ENCODE assay signal across 7 cellular contexts in genomic region chr10:50169540-50169939, GRCh38.
A peak's percentile ranks its signal among the peaks of the same experiment; 100 is the strongest.
DNase-seq lines count a peak whose midpoint lies in the region; FAIRE-seq and TF ChIP-seq lines count a peak whose summit lies in the region.
"Not testable (repeated sequence)": the region's sequence is repeated elsewhere in the genome, so short reads cannot be mapped to it uniquely, and the experiment has no call there.

No MANE protein-coding gene starts in this region.

- not testable (repeated sequence) for TF ChIP-seq POLR2A in endothelial cell of umbilical vein (IDR thresholded peaks at IDR 0.05; ENCODE audit: low read depth, low read length)

- H3K27ac Mint-ChIP-seq in astrocyte (ENCODE audit: unreplicated experiment) = not testable (repeated sequence)

- not testable (repeated sequence) for H3K9me3 Mint-ChIP-seq in astrocyte (ENCODE audit: unreplicated experiment)

- DNase-seq in COLO829 (ENCODE audit: low spot score) (peak; percentile 28), HCEC 1CT (peak; percentile 87), M059J (ENCODE audit: low read depth) (peak; percentile 71), astrocyte (ENCODE audit: low read depth) (peak; percentile 58), fibroblast of villous mesenchyme (ENCODE audit: low read depth) (peak; percentile 9), non-pigmented ciliary epithelial cell (ENCODE audit: low read depth) (peak; percentile 24)
- DNase-seq in endothelial cell of umbilical vein (ENCODE audit: low read depth, low spot score) = not testable (repeated sequence)

- H3K4me1 ChIP-seq in astrocyte (ENCODE audit: insufficient read depth, low read length); endothelial cell of umbilical vein (ENCODE audit: control insufficient read depth, extremely low read depth, insufficient read depth, low read length): not testable (repeated sequence)

- not testable (repeated sequence) for H2AFZ ChIP-seq in astrocyte (ENCODE audit: low read depth, low read length); endothelial cell of umbilical vein (ENCODE audit: low read depth, low read length)

- not testable (repeated sequence) for H3K4me3 Mint-ChIP-seq in astrocyte (ENCODE audit: unreplicated experiment)

- not testable (repeated sequence) for BruUV-seq in endothelial cell of umbilical vein (replicated peaks; lab: Mats Ljungman, UMichigan)

- not testable (repeated sequence) for H4K20me1 ChIP-seq in astrocyte (ENCODE audit: insufficient read depth, low read length); endothelial cell of umbilical vein (replicated peaks; ENCODE audit: control insufficient read depth, extremely low read depth, insufficient read depth, low read length)

- H3K79me2 ChIP-seq in astrocyte (ENCODE audit: insufficient read depth, low read length); endothelial cell of umbilical vein (ENCODE audit: control insufficient read depth, insufficient read depth, low read length): not testable (repeated sequence)

- dilution Hi-C loops in endothelial cell of umbilical vein (cut with MboI; ENCODE audit: extremely low pct_ligation_motif_present, low sequenced_read_pairs) = not testable (repeated sequence)

- not testable (repeated sequence) for H3K4me1 Mint-ChIP-seq in astrocyte (ENCODE audit: low read depth, unreplicated experiment)

- not testable (repeated sequence) for H3K36me3 Mint-ChIP-seq in astrocyte (ENCODE audit: low read depth, unreplicated experiment)

- intact Hi-C loops in endothelial cell of umbilical vein (cut with micrococcal nuclease) = not testable (repeated sequence)

- TF ChIP-seq CTCF in astrocyte (IDR thresholded peaks at IDR 0.05; ENCODE audit: insufficient read depth, low read depth, low read length); endothelial cell of umbilical vein (IDR thresholded peaks at IDR 0.05; ENCODE audit: extremely low read depth in 1 of 2, insufficient read depth in 1 of 2, low read depth in 1 of 2, low read length in 2 of 2); fibroblast of villous mesenchyme (IDR thresholded peaks at IDR 0.05; ENCODE audit: insufficient read depth, low read depth, low read length): not testable (repeated sequence)

- CTCF ChIA-PET in endothelial cell of umbilical vein (lab: Charles Lee) = not testable (repeated sequence)

- not testable (repeated sequence) for H3K4me3 ChIP-seq in astrocyte (ENCODE audit: insufficient read depth, low read depth, low read length); endothelial cell of umbilical vein (replicated peaks in 1 of 3; ENCODE audit: insufficient read depth in 1 of 3, low read depth in 1 of 3, low read length in 3 of 3); fibroblast of villous mesenchyme (ENCODE audit: low read depth, low read length)

- not testable (repeated sequence) for FAIRE-seq in astrocyte (lab: Jason Lieb, UNC); endothelial cell of umbilical vein (lab: Jason Lieb, UNC)

- H3K9me1 ChIP-seq in endothelial cell of umbilical vein (replicated peaks; ENCODE audit: control insufficient read depth, extremely low read depth, insufficient read depth, low read length) = not testable (repeated sequence)

- POLR2A ChIA-PET in endothelial cell of umbilical vein (lab: Charles Lee) = not testable (repeated sequence)

- H3K27me3 ChIP-seq in astrocyte (ENCODE audit: insufficient read depth, low read length); endothelial cell of umbilical vein (ENCODE audit: control insufficient read depth in 2 of 2, insufficient read depth in 2 of 2, low read length in 2 of 2): not testable (repeated sequence)

- H3K9ac ChIP-seq in astrocyte (ENCODE audit: low read length); endothelial cell of umbilical vein (replicated peaks; ENCODE audit: extremely low read depth, insufficient read depth, low read length): not testable (repeated sequence)

- H3K36me3 ChIP-seq in astrocyte (ENCODE audit: insufficient read depth, low read length); endothelial cell of umbilical vein (ENCODE audit: control insufficient read depth in 2 of 2, extremely low read depth in 1 of 2, insufficient read depth in 2 of 2, low read length in 2 of 2): not testable (repeated sequence)

- not testable (repeated sequence) for H3K9me3 ChIP-seq in astrocyte (ENCODE audit: insufficient read depth, low read depth, low read length); endothelial cell of umbilical vein (replicated peaks; ENCODE audit: control insufficient read depth, insufficient read depth, low read length)

- H3K4me2 ChIP-seq in astrocyte (ENCODE audit: low read length); endothelial cell of umbilical vein (ENCODE audit: insufficient read depth, low read length): not testable (repeated sequence)

- H3K27me3 Mint-ChIP-seq in astrocyte (ENCODE audit: low read depth, unreplicated experiment) = not testable (repeated sequence)

- not testable (repeated sequence) for H3K27ac ChIP-seq in astrocyte (ENCODE audit: low read depth, low read length); endothelial cell of umbilical vein (ENCODE audit: insufficient read depth, low read depth, low read length)

TF ChIP-seq in endothelial cell of umbilical vein, 7 proteins besides CTCF, POLR2A, EP300 and RAD21:
- peak; percentile 29 for TF ChIP-seq JUN (IDR thresholded peaks at IDR 0.05; ENCODE audit: borderline replicate concordance, insufficient read depth, insufficient read length, low read depth)
- TF ChIP-seq FOS (IDR thresholded peaks at IDR 0.05; ENCODE audit: borderline replicate concordance, insufficient read depth, low read length) = peak; percentile 28
